Comparison of ENCODE assay signal across 18 cellular contexts in genomic region chr2:109635426-109636289, GRCh38. TPM values are rescaled to one million over a fixed set of nuclear protein-coding genes. Genes with fewer than 3 reads are reported as not detected.
"Had no signal": no experiment of that assay in that cellular context is flagged by ENCODE, and none has a peak within 500 bp of the region (broad histone marks: within the 10 kb centered on the region; RNA-seq: fewer than 3 reads in every experiment).

No MANE protein-coding gene starts in this region.

- H3K27me3 Mint-ChIP-seq: activated B cell treated with CpG ODN at 0.5 μM for 24 hours; activated CD8-positive, alpha-beta T cell treated with anti-CD3 and anti-CD28 coated beads for 36 hours; activated naive CD8-positive, alpha-beta T cell treated with anti-CD3 and anti-CD28 coated beads for 36 hours; progenitor cell of endocrine pancreas had no signal

- H3K9me3 Mint-ChIP-seq: activated B cell treated with CpG ODN at 0.5 μM for 24 hours; activated CD4-positive, alpha-beta T cell treated with anti-CD3 and anti-CD28 coated beads, Interleukin-2, amount 10 ng/mL, durations not matched to agents 24 days and 14 days; activated CD8-positive, alpha-beta T cell treated with anti-CD3 and anti-CD28 coated beads for 36 hours; activated naive CD8-positive, alpha-beta T cell treated with anti-CD3 and anti-CD28 coated beads for 36 hours; activated T-helper 17 cell treated with anti-CD3 and anti-CD28 coated beads, Interleukin-2, amount 50 U/mL, for 72 hours; mesothelial cell of epicardium; nephron progenitor cell had no signal

- H3K36me3 Mint-ChIP-seq: activated naive CD8-positive, alpha-beta T cell treated with anti-CD3 and anti-CD28 coated beads for 36 hours; mesothelial cell of epicardium had no signal

- H3K36me3 ChIP-seq: tibial artery, vagina had no signal

- ATAC-seq: activated CD8-positive, alpha-beta T cell treated with anti-CD3 and anti-CD28 coated beads for 36 hours; activated T-helper 17 cell treated with anti-CD3 and anti-CD28 coated beads, Interleukin-2, amount 50 U/mL, for 72 hours; stimulated activated naive CD8-positive, alpha-beta T cell treated with anti-CD3 and anti-CD28 coated beads, Interleukin-15, Interleukin-2, amounts not matched to agents 100 U/mL and 50 U/mL, for 24 hours had no signal

- H3K27me3 ChIP-seq: dorsolateral prefrontal cortex, tibial artery, vagina had no signal

- H3K4me1 ChIP-seq: tibial artery, vagina had no signal

- H3K4me1 Mint-ChIP-seq: activated B cell treated with CpG ODN at 0.5 μM for 24 hours had no signal

- H3K9me3 ChIP-seq: tibial artery, vagina had no signal

- H3K4me3 Mint-ChIP-seq: activated B cell treated with CpG ODN at 0.5 μM for 24 hours; activated CD4-positive, alpha-beta T cell treated with anti-CD3 and anti-CD28 coated beads, Interleukin-2, amount 10 ng/mL, durations not matched to agents 24 days and 14 days; activated CD8-positive, alpha-beta T cell treated with anti-CD3 and anti-CD28 coated beads for 36 hours; activated naive CD8-positive, alpha-beta T cell treated with anti-CD3 and anti-CD28 coated beads for 36 hours; activated T-helper 17 cell treated with anti-CD3 and anti-CD28 coated beads, Interleukin-2, amount 50 U/mL, for 72 hours; mesothelial cell of epicardium; nephron progenitor cell had no signal

- DNase-seq: activated B cell treated with CpG ODN at 0.5 μM for 24 hours; activated CD4-positive, alpha-beta T cell treated with anti-CD3 and anti-CD28 coated beads, Interleukin-2, amount 10 ng/mL, durations not matched to agents 24 days and 14 days; activated CD8-positive, alpha-beta T cell treated with anti-CD3 and anti-CD28 coated beads for 36 hours; activated naive CD4-positive, alpha-beta T cell; activated naive CD8-positive, alpha-beta T cell treated with anti-CD3 and anti-CD28 coated beads for 36 hours; activated T-cell treated with anti-CD3 and anti-CD28 coated beads, Interleukin-2, amount 50 U/mL, for 1 hour; amygdala; dorsolateral prefrontal cortex; nephron progenitor cell; occipital lobe; stimulated activated CD4-positive, alpha-beta T cell treated with anti-CD3 and anti-CD28 coated beads, Interleukin-2, amount 100 ng/mL, for 24 hours; stimulated activated naive CD8-positive, alpha-beta T cell treated with anti-CD3 and anti-CD28 coated beads, Interleukin-15, Interleukin-2, amounts not matched to agents 100 U/mL and 50 U/mL, for 24 hours; substantia nigra; tibial artery had no signal

- H3K27ac ChIP-seq: dorsolateral prefrontal cortex, tibial artery, vagina had no signal

- H3K4me3 ChIP-seq: dorsolateral prefrontal cortex, tibial artery, vagina had no signal

- H3K27ac Mint-ChIP-seq: activated B cell treated with CpG ODN at 0.5 μM for 24 hours; activated CD4-positive, alpha-beta T cell treated with anti-CD3 and anti-CD28 coated beads, Interleukin-2, amount 10 ng/mL, durations not matched to agents 24 days and 14 days; activated CD8-positive, alpha-beta T cell treated with anti-CD3 and anti-CD28 coated beads for 36 hours; activated naive CD8-positive, alpha-beta T cell treated with anti-CD3 and anti-CD28 coated beads for 36 hours; activated T-helper 17 cell treated with anti-CD3 and anti-CD28 coated beads, Interleukin-2, amount 50 U/mL, for 72 hours; nephron progenitor cell; progenitor cell of endocrine pancreas had no signal

RNA-seq across cellular contexts. Expression of gene SOWAHC, which starts 21.5 kb away (rescaled TPM):
- total RNA-seq: activated B cell treated with CpG ODN at 0.5 μM for 24 hours had no signal
